Comparison of ENCODE assay signal across 8 cellular contexts in genomic region chr11:6682591-6682935, GRCh38. TPM values are rescaled to one million over a fixed set of nuclear protein-coding genes. Genes with fewer than 3 reads are reported as not detected.
DNase-seq lines count a peak whose midpoint lies in the region; ATAC-seq and TF ChIP-seq lines count a peak whose summit lies in the region.

No MANE protein-coding gene starts in this region.

- POLR2A ChIA-PET in AG04449 (lab: Yijun Ruan, JAX), result no interaction called here

- H3K27me3 ChIP-seq in SU-DHL-6 (ENCODE audit: low read length) (no peaks in the 10 kb centered on the region), rectal smooth muscle tissue (ENCODE audit: control insufficient read depth, insufficient read depth, low read length) (no peaks in the 10 kb centered on the region)

- H3K27ac ChIP-seq in SU-DHL-6 (ENCODE audit: low read depth, low read length), result peak overlapping the region; percentile 50
- peak overlapping the region; percentile 97 for H3K27ac ChIP-seq in rectal smooth muscle tissue (ENCODE audit: low read depth, low read length)

- H3K9ac ChIP-seq in SU-DHL-6 (ENCODE audit: low read length), result peak overlapping the region; percentile 93
- H3K9ac ChIP-seq in rectal smooth muscle tissue (ENCODE audit: low read length), result peak overlapping the region; percentile 95

- H3K4me2 ChIP-seq in SU-DHL-6 (ENCODE audit: low read depth, low read length, poor library complexity, severe bottlenecking), result peak overlapping the region; percentile 82

- H3K4me3 ChIP-seq in AG04449 (ENCODE audit: low read depth, low read length) (peak overlapping the region; percentile 100), SU-DHL-6 (ENCODE audit: insufficient read depth, low read length, poor library complexity, severe bottlenecking) (peak overlapping the region; percentile 94), fibroblast of villous mesenchyme (ENCODE audit: low read depth, low read length) (peak overlapping the region; percentile 99), rectal smooth muscle tissue (ENCODE audit: low read length) (peak overlapping the region; percentile 99)

- TF ChIP-seq CTCF in AG04449 (IDR thresholded peaks at IDR 0.05; ENCODE audit: insufficient read depth, low read length, missing control alignments) (no peak), SU-DHL-6 (IDR thresholded peaks at IDR 0.05; ENCODE audit: insufficient read depth, low read length, poor library complexity, severe bottlenecking) (no peak), fibroblast of villous mesenchyme (IDR thresholded peaks at IDR 0.05; ENCODE audit: insufficient read depth, low read depth, low read length) (no peak)

- peaks cover 20% of the 10 kb centered on the region; the same call in 1 of the 2 replicates for H3F3A ChIP-seq in SU-DHL-6 (ENCODE audit: insufficient read depth)

- CTCF ChIA-PET in AG04449 (lab: Yijun Ruan, JAX), result interaction anchor here (0.7 to 5.3 kb wide), 19 partner anchors 10 to 303 kb away, joined by 3 to 75 read pairs (median 9); partner anchors contain the start of genes TAF10 and TPP1

- H3K36me3 ChIP-seq in SU-DHL-6 (ENCODE audit: low read length) (peaks cover 16% of the 10 kb centered on the region), rectal smooth muscle tissue (ENCODE audit: control insufficient read depth, insufficient read depth, low read length) (no peaks in the 10 kb centered on the region)

- peaks cover 11% of the 10 kb centered on the region for H3K4me1 ChIP-seq in rectal smooth muscle tissue (ENCODE audit: control insufficient read depth, insufficient read depth, low read length)

- no peaks in the 10 kb centered on the region for H3K9me2 ChIP-seq in SU-DHL-6 (replicated peaks; ENCODE audit: insufficient read depth, low read length)

- H2AFZ ChIP-seq in SU-DHL-6 (ENCODE audit: low read depth, low read length, severe bottlenecking), result peak overlapping the region; percentile 70

- peaks cover 29% of the 10 kb centered on the region for H3K79me2 ChIP-seq in SU-DHL-6 (ENCODE audit: insufficient read depth, low read length)

- ATAC-seq in GM21717 (IDR thresholded peaks at IDR 0.05; ENCODE audit: unreplicated experiment), result peak; percentile 12

- DNase-seq in AG04449 (ENCODE audit: low read depth, low spot score), result no peak
- DNase-seq in fibroblast of villous mesenchyme (ENCODE audit: low read depth), result no peak
- DNase-seq in Kasumi-1 (lab: John Stamatoyannopoulos, UW), result no peak
- no peak for DNase-seq in DMS53 (lab: John Stamatoyannopoulos, UW)
- no peak for DNase-seq in activated CD4-positive, alpha-beta T cell treated with anti-CD3 and anti-CD28 coated beads for 1 hour

- no peaks in the 10 kb centered on the region for H3K9me3 ChIP-seq in SU-DHL-6 (ENCODE audit: insufficient read depth, low read length)

- peaks cover 7% of the 10 kb centered on the region; the same call in 1 of the 2 replicates for H4K20me1 ChIP-seq in SU-DHL-6 (ENCODE audit: low read depth, low read length)

RNA-seq across cellular contexts. Expression of gene MRPL17, which starts 0.6 kb away (rescaled TPM):
- total RNA-seq in fibroblast of villous mesenchyme, result 58.6 and 70.0 TPM in 2 replicates

RNA-seq across cellular contexts. Expression of gene DCHS1, which starts 27.0 kb away (rescaled TPM):
- total RNA-seq in fibroblast of villous mesenchyme, result 33.7 and 63.8 TPM in 2 replicates
